In genomic region chr16:73890524-73891500, GRCh38 we compare ENCODE assay signal across 1 cellular context.
TF ChIP-seq lines count a peak whose summit lies in the region.

No MANE protein-coding gene starts in this region.

TF ChIP-seq in H1, 55 proteins besides CTCF, POLR2A, EP300 and RAD21 (continued from another document):
- TF ChIP-seq CHD7 (IDR thresholded peaks at IDR 0.05; ENCODE audit: insufficient replicate concordance, low read length) = no peak
